8 cellular contexts compared by ENCODE assay signal in the genomic region with DNA sequence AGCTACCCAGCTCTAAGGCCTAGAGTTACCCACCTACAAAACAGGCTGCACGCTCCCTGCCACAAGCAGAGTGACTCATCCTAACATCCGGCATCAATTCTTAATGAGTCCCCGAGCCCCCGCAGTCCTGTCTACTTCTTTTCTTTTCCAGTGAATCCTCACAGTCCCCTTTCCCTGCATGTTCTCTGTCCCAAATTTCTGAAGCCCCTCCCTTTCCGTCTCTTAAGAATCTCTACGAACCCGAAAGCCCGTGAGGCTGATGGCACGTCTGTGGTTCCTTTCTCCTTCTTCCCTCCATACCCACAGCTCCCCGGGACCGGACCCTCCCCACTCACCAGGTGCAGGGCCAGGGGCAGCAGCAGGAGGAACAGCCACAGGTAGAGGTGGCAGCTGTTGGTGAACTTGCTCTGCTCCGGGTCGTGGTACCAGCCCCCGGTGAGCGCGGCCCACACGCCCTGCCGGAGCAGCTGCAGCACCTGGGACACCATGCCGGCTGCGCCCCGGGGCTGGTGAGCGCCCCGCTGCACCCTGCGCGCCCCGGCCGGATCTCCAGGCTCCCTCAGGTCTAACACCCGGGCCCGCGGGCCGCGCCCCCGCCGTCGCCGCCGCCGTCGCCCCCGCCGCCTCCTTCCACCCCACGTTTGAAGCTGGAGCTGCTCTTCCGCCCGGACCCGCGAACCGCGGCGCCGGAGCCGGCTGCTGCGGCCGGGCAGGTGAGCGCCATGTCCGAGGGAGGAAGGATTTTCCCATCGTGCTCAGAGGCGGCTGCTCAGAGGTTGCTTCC. TPM values are rescaled to one million over a fixed set of nuclear protein-coding genes. Genes with fewer than 3 reads are reported as not detected.
DNase-seq lines count a peak whose midpoint lies in the region; ATAC-seq and TF ChIP-seq lines count a peak whose summit lies in the region.

A gene with protein sequence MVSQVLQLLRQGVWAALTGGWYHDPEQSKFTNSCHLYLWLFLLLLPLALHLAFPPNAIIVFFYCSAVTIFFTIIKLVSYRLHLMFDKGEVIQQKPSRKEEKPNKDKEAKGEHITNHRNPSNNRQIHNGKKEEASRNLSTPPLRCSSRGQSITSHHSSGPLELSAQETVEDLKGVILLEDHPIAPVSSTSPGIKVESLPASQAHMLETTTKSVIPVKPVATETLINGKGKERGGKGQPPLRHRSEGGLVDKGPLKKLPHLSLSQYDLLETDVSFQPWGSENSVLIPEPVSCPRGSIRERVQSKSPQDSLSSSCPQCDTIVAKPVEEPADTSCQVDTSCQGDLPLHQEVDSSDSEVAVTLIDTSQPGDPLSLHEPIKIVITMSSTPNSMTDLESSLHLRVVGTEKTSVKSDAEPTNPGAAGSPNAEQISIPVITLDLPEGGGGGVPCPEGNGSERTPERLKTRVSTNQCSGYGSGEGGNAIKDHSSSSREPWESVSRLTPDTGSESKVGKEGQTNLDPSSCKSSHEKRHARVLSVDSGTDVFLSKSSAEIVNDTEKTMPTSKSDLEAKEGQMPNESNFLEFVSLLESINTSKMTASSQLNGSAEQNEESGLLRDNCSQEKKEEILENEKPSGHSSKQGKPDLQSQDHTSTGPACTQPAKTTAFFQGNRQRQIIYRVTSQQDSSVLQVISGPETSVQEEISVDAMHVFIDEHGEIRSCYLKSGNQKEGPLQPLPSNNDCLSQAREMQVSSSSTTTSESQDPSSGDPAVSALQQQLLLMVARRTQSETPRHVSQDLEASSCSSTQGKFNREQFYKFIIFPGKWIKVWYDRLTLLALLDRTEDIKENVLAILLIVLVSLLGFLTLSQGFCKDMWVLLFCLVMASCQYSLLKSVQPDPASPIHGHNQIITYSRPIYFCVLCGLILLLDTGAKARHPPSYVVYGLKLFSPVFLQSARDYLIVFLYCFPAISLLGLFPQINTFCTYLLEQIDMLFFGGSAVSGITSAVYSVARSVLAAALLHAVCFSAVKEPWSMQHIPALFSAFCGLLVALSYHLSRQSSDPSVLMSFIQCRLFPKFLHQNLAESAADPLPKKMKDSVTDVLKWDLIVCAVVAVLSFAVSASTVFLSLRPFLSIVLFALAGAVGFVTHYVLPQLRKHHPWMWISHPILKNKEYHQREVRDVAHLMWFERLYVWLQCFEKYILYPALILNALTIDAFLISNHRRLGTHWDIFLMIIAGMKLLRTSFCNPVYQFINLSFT (N-terminal part only) (minus strand): TSS at position 735 of the 784 bp plus-strand sequence. CDS start 247 bp downstream, at position 488.

- H3K9me3 Mint-ChIP-seq in Calu3 (ENCODE audit: low read depth, unreplicated experiment): no peaks in the 10 kb centered on the region
- no peaks in the 10 kb centered on the region for H3K9me3 Mint-ChIP-seq in activated T-helper 2 cell treated with anti-CD3 and anti-CD28 coated beads, Interferon-gamma antibody, Interleukin-2, Interleukin-4, amounts not matched to agents 10 μg/mL and 5 μg/mL and 100 μg/mL, durations not matched to agents 14 hours and 24 hours and 36 hours

- POLR2A ChIA-PET in Panc1 (lab: Charles Lee): no interaction called here

- 1% methylated on average over 57 of the region's 57 CpGs for WGBS in suprapubic skin

- BruUV-seq in Calu3 (replicated peaks; lab: Mats Ljungman, UMichigan): no TSS peak
- no TSS peak for BruUV-seq in Panc1 (replicated peaks; lab: Mats Ljungman, UMichigan)

- H3K27ac ChIP-seq in Panc1 (ENCODE audit: low read length): no peak within 1 kb of the TSS
- peak within 1 kb of the TSS; percentile 47 for H3K27ac ChIP-seq in suprapubic skin

- peak within 1 kb of the TSS; percentile 87 for H3K4me3 Mint-ChIP-seq in Calu3 (ENCODE audit: low read depth, unreplicated experiment)
- peak within 1 kb of the TSS; percentile 94 for H3K4me3 Mint-ChIP-seq in activated T-helper 2 cell treated with anti-CD3 and anti-CD28 coated beads, Interferon-gamma antibody, Interleukin-2, Interleukin-4, amounts not matched to agents 10 μg/mL and 5 μg/mL and 100 μg/mL, durations not matched to agents 14 hours and 24 hours and 36 hours (ENCODE audit: low read depth)

- CTCF ChIA-PET in Calu3 (lab: Charles Lee) (interaction anchor here (0.7 to 1.3 kb wide), 4 partner anchors 9 to 53 kb away, joined by 3 to 4 read pairs (median 3); no protein-coding TSS in a partner anchor), Panc1 (lab: Charles Lee) (no interaction called here)

- in situ Hi-C loops in Panc1 (cut with HindIII; ENCODE audit: low pct_unique_long_range_greater_than_20kb, low sequenced_read_pairs): no loop called here

- TF ChIP-seq EP300 in suprapubic skin (IDR thresholded peaks at IDR 0.05): no peak

- ATAC-seq in GM21367 (IDR thresholded peaks at IDR 0.05; ENCODE audit: unreplicated experiment): peak; percentile 95
- ATAC-seq in Panc1: peak; percentile 96

- intact Hi-C loops in Calu3 (cut with micrococcal nuclease; ENCODE audit: unreplicated experiment): loop anchor here (2.0 to 5.0 kb wide), 2 partner anchors 32 to 38 kb away; a partner anchor contains a TSS
- intact Hi-C loops in Panc1 (cut with micrococcal nuclease; ENCODE audit: unreplicated experiment): no loop called here
- intact Hi-C loops in activated T-helper 2 cell treated with anti-CD3 and anti-CD28 coated beads, Interferon-gamma antibody, Interleukin-2, Interleukin-4, amounts not matched to agents 10 μg/mL and 5 μg/mL and 100 μg/mL, durations not matched to agents 14 hours and 24 hours and 36 hours (cut with micrococcal nuclease): loop anchor here (1.0 kb wide), 1 partner anchor 13 kb away; no protein-coding TSS in a partner anchor

- H3K4me3 ChIP-seq in Panc1 (ENCODE audit: low read depth in 2 of 2, low read length in 2 of 2) (peak within 1 kb of the TSS; percentile 49 to 66), foreskin fibroblast (ENCODE audit: low read depth in 1 of 2, low read length in 2 of 2) (peak within 1 kb of the TSS; percentile 85 to 92), suprapubic skin (peak within 1 kb of the TSS; percentile 60)

- DNase-seq in Calu3: peak; percentile 82
- DNase-seq in HT1080 (ENCODE audit: low read depth): peak; percentile 86
- no peak for DNase-seq in Panc1 (ENCODE audit: low read depth, low spot score)
- peak; percentile 44 for DNase-seq in activated T-helper 2 cell treated with anti-CD3 and anti-CD28 coated beads, Interferon-gamma antibody, Interleukin-2, Interleukin-4, amounts not matched to agents 10 μg/mL and 5 μg/mL and 100 μg/mL, durations not matched to agents 14 hours and 24 hours and 36 hours (ENCODE audit: low spot score)
- peak; percentile 45 to 74 for DNase-seq in foreskin fibroblast
- peak; percentile 19 for DNase-seq in non-pigmented ciliary epithelial cell (ENCODE audit: low read depth)
- peak in 1 of 2 donors; percentile 62 for DNase-seq in suprapubic skin (ENCODE audit: low spot score in 2 of 2)

- H3K4me1 ChIP-seq in Panc1 (ENCODE audit: control insufficient read depth, insufficient read depth, low read length): no peaks in the 10 kb centered on the region
- peaks cover 6% of the 10 kb centered on the region for H3K4me1 ChIP-seq in suprapubic skin

- TF ChIP-seq POLR2A in suprapubic skin (IDR thresholded peaks at IDR 0.05): peak in 1 of 2 donors; percentile 17

- TF ChIP-seq CTCF in Calu3 (IDR thresholded peaks at IDR 0.05; ENCODE audit: unreplicated experiment) (no peak), Panc1 (IDR thresholded peaks at IDR 0.05) (no peak), foreskin fibroblast (IDR thresholded peaks at IDR 0.05; ENCODE audit: low read depth, low read length) (no peak), suprapubic skin (IDR thresholded peaks at IDR 0.05) (no peak)

- peaks cover 16% of the 10 kb centered on the region for H3K36me3 Mint-ChIP-seq in Calu3 (ENCODE audit: insufficient read depth, unreplicated experiment)
- H3K36me3 Mint-ChIP-seq in activated T-helper 2 cell treated with anti-CD3 and anti-CD28 coated beads, Interferon-gamma antibody, Interleukin-2, Interleukin-4, amounts not matched to agents 10 μg/mL and 5 μg/mL and 100 μg/mL, durations not matched to agents 14 hours and 24 hours and 36 hours (ENCODE audit: low read depth): peaks cover 5% of the 10 kb centered on the region

- H3K36me3 ChIP-seq in Panc1 (ENCODE audit: control insufficient read depth, insufficient read depth, low read length) (no peaks in the 10 kb centered on the region), suprapubic skin (no peaks in the 10 kb centered on the region)

- peaks cover 7% of the 10 kb centered on the region; the same call in 1 of the 2 replicates for H3K27me3 ChIP-seq in Panc1 (ENCODE audit: control insufficient read depth, insufficient read depth, low read length)
- H3K27me3 ChIP-seq in suprapubic skin: no peaks in the 10 kb centered on the region

- H3K27ac Mint-ChIP-seq in Calu3 (ENCODE audit: unreplicated experiment): peak within 1 kb of the TSS; percentile 63
- peak within 1 kb of the TSS; percentile 86 for H3K27ac Mint-ChIP-seq in activated T-helper 2 cell treated with anti-CD3 and anti-CD28 coated beads, Interferon-gamma antibody, Interleukin-2, Interleukin-4, amounts not matched to agents 10 μg/mL and 5 μg/mL and 100 μg/mL, durations not matched to agents 14 hours and 24 hours and 36 hours

- peaks cover 37% of the 10 kb centered on the region for H3K4me1 Mint-ChIP-seq in Calu3 (ENCODE audit: low read depth, unreplicated experiment)
- H3K4me1 Mint-ChIP-seq in activated T-helper 2 cell treated with anti-CD3 and anti-CD28 coated beads, Interferon-gamma antibody, Interleukin-2, Interleukin-4, amounts not matched to agents 10 μg/mL and 5 μg/mL and 100 μg/mL, durations not matched to agents 14 hours and 24 hours and 36 hours (ENCODE audit: low read depth): peaks cover 25% of the 10 kb centered on the region

- H3K9me3 ChIP-seq in Panc1 (ENCODE audit: control insufficient read depth, insufficient read depth, low read depth, low read length): no peaks in the 10 kb centered on the region
- no peaks in the 10 kb centered on the region for H3K9me3 ChIP-seq in suprapubic skin

- H3K27me3 Mint-ChIP-seq in Calu3 (ENCODE audit: unreplicated experiment): no peaks in the 10 kb centered on the region
- H3K27me3 Mint-ChIP-seq in activated T-helper 2 cell treated with anti-CD3 and anti-CD28 coated beads, Interferon-gamma antibody, Interleukin-2, Interleukin-4, amounts not matched to agents 10 μg/mL and 5 μg/mL and 100 μg/mL, durations not matched to agents 14 hours and 24 hours and 36 hours (ENCODE audit: low read depth): no peaks in the 10 kb centered on the region

RNA-seq across cellular contexts. Expression of the gene that starts here (rescaled TPM):
- total RNA-seq in Calu3 (2022): 50.7 and 63.4 TPM in 2 replicates
- 10.5 and 15.3 TPM in 2 replicates for total RNA-seq in HT1080 (2014; rRNA removed; shearing (Covaris generic))
- 10.0 and 10.7 TPM in 2 replicates for polyA plus RNA-seq in HT1080 (2015; cell fraction: cytosol; rRNA removed)
- 23.8 and 28.1 TPM in 2 replicates for polyA plus RNA-seq in HT1080 (2015; cell fraction: nucleus; rRNA removed)
- 2.6 TPM for total RNA-seq in Panc1 (2021; ENCODE audit: unreplicated experiment)
- 0.65 TPM for polyA plus RNA-seq in Panc1 (2012; ENCODE audit: insufficient read length)
- 12.8 and 16.0 TPM in 2 replicates for total RNA-seq in activated T-helper 2 cell treated with anti-CD3 and anti-CD28 coated beads, Interferon-gamma antibody, Interleukin-2, Interleukin-4, amounts not matched to agents 10 μg/mL and 5 μg/mL and 100 μg/mL, durations not matched to agents 14 hours and 24 hours and 36 hours
- total RNA-seq in suprapubic skin: 10 to 100 TPM in 3 of 4 donors, 1 to 10 TPM in 1; 8.9 to 21.4 (median 14.3) TPM
